Comparison of ENCODE assay signal across 8 cellular contexts in the genomic region with DNA sequence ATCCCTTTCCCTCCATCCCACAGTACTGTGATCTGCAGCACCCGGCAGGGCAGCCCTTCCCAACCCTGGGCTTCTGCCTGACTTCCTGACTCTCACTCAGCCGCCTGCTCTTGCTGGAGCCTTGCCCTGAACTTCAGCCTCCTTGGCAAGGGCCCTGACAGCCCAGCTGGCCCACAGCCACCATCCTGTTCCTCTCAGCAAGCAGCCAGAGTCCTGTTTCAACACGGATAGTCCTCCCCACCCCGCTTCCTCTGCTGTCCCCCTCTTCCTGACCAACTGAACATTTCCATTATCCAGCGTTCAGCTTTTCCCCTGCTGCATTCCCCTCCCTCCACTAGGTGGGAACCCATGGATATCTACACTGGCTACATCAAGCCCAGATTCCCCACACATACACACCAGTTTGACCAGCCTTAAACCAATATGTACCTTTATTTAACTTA.
A peak's percentile ranks its signal among the peaks of the same experiment; 100 is the strongest.
DNase-seq lines count a peak whose midpoint lies in the region; ATAC-seq and TF ChIP-seq lines count a peak whose summit lies in the region.

No MANE protein-coding gene starts in this region.

- DNase-seq in A172 (ENCODE audit: low spot score) (peak; percentile 60), HFF-Myc (ENCODE audit: extremely low read depth, low read depth) (peak; percentile 69), amniotic epithelial cell (ENCODE audit: low read depth) (peak; percentile 86), heart right ventricle (peak; percentile 93 to 95), retinal pigment epithelial cell (ENCODE audit: low read depth) (peak; percentile 48), DMS114 treated with DMSO at 0.1 percent for 48 hours (lab: John Stamatoyannopoulos, UW; ENCODE audit: unreplicated experiment) (no peak)
- no peak for DNase-seq in activated T-cell treated with anti-CD3 and anti-CD28 coated beads, Interleukin-2, amount 50 U/mL, for 1 hour
- DNase-seq in activated CD8-positive, alpha-beta memory T cell treated with anti-CD3 and anti-CD28 coated beads, Interleukin-2, amount 50 U/mL, for 4 hours, result no peak

- peaks cover 6 to 36% (median 28%) of the 10 kb centered on the region in 9 donors for H3K4me1 ChIP-seq in heart right ventricle

- WGBS in heart right ventricle, 2 donors, result 1 to 2% methylated on average over 5 of the region's 5 CpGs

- no peaks in the 10 kb centered on the region for H3K9me3 ChIP-seq in heart right ventricle

- no peaks in the 10 kb centered on the region for H3K27me3 ChIP-seq in heart right ventricle

- intact Hi-C loops in heart right ventricle (cut with DNase I), result loop anchor here in 5 of 10 donors (2.0 to 10.0 kb wide), 7 partner anchors 39 to 281 kb away; partner anchors contain the start of genes RAP1B (in 3 of the 5) and NUP107 (in 2 of the 5)

- no peaks in the 10 kb centered on the region for H3K36me3 ChIP-seq in heart right ventricle

- H3K27ac ChIP-seq in heart right ventricle, result peak overlapping the region in 9 of 10 donors; percentile 63 to 84 (median 70)

- TF ChIP-seq CTCF in HFF-Myc (IDR thresholded peaks at IDR 0.05; ENCODE audit: low read depth, low read length, missing control alignments), result peak; percentile 56
- TF ChIP-seq CTCF in heart right ventricle (IDR thresholded peaks at IDR 0.05), result peak in 8 of 9 donors; percentile 14 to 62 (median 48)
- TF ChIP-seq CTCF in retinal pigment epithelial cell (conservative IDR thresholded peaks at IDR 0.05; ENCODE audit: low read depth, low read length), result peak; percentile 57

- no peak overlapping the region for H3K4me3 ChIP-seq in HFF-Myc (replicated peaks; ENCODE audit: low read depth, low read length)
- peak overlapping the region in 1 of 10 donors; percentile 25 for H3K4me3 ChIP-seq in heart right ventricle
- no peak overlapping the region for H3K4me3 ChIP-seq in retinal pigment epithelial cell (ENCODE audit: low read length)

- ATAC-seq in heart right ventricle, result peak; percentile 96 to 99 (median 98)

Comparison
In these comparisons a context has a peak if more than half of its experiments do, and no peak if none do; other contexts are left out.
1. DNase-seq: peak in A172 (single experiment), HFF-Myc (single experiment), amniotic epithelial cell (single experiment), heart right ventricle (2 of 2) and retinal pigment epithelial cell (single experiment); none in activated T-cell treated with anti-CD3 and anti-CD28 coated beads, Interleukin-2, amount 50 U/mL, for 1 hour (single experiment), DMS114 treated with DMSO at 0.1 percent for 48 hours (single experiment) and activated CD8-positive, alpha-beta memory T cell treated with anti-CD3 and anti-CD28 coated beads, Interleukin-2, amount 50 U/mL, for 4 hours (single experiment).
2. Peak in every context shown above with its lines, with median percentiles within 50 percentile points of each other: CTCF ChIP-seq.